ENCODE assay signal across 8 cellular contexts in genomic region chrX:132956421-132957210, GRCh38. TPM values are rescaled to one million over a fixed set of nuclear protein-coding genes. Genes with fewer than 3 reads are reported as not detected.
A peak's percentile ranks its signal among the peaks of the same experiment; 100 is the strongest.
DNase-seq lines count a peak whose midpoint lies in the region; ATAC-seq lines count a peak whose summit lies in the region.

No MANE protein-coding gene starts in this region.

- no peaks in the 10 kb centered on the region for H3K36me3 Mint-ChIP-seq in activated CD4-positive, alpha-beta memory T cell treated with anti-CD3 and anti-CD28 coated beads for 36 hours

- H3K4me3 Mint-ChIP-seq in activated CD4-positive, alpha-beta memory T cell treated with anti-CD3 and anti-CD28 coated beads for 36 hours, result peak overlapping the region; percentile 55

- no peaks in the 10 kb centered on the region for H3K9me3 Mint-ChIP-seq in activated CD4-positive, alpha-beta memory T cell treated with anti-CD3 and anti-CD28 coated beads for 36 hours

- peaks cover 4% of the 10 kb centered on the region for H3K4me1 ChIP-seq in right cardiac atrium (ENCODE audit: control insufficient read depth, insufficient read depth, low read length)

- no peak overlapping the region for H3K27ac ChIP-seq in right cardiac atrium (ENCODE audit: low read length)

- H3K4me1 Mint-ChIP-seq in activated CD4-positive, alpha-beta memory T cell treated with anti-CD3 and anti-CD28 coated beads for 36 hours (ENCODE audit: low read depth), result peaks cover 6% of the 10 kb centered on the region

- no peaks in the 10 kb centered on the region for H3K9me3 ChIP-seq in right cardiac atrium (ENCODE audit: control insufficient read depth, low read length)

- DNase-seq in H7 (peak; percentile 82), right cardiac atrium (peak; percentile 18 to 55 (median 51)), skeletal muscle cell (ENCODE audit: low read depth) (no peak), GM19240 (ENCODE audit: insufficient read length, low spot score) (no peak), NCI-H1694 treated with DMSO at 0.1 percent for 48 hours (lab: John Stamatoyannopoulos, UW) (no peak)
- DNase-seq in activated CD4-positive, alpha-beta memory T cell treated with anti-CD3 and anti-CD28 coated beads for 36 hours, result no peak

- ATAC-seq in right cardiac atrium (peak in 1 of 2 donors; percentile 38), HG03442 (IDR thresholded peaks at IDR 0.05; ENCODE audit: unreplicated experiment) (no peak), HG03571 (IDR thresholded peaks at IDR 0.05; ENCODE audit: unreplicated experiment) (no peak)

- H3K4me3 ChIP-seq in H7 (ENCODE audit: insufficient read depth, low read depth, low read length) (peak overlapping the region; percentile 72), right cardiac atrium (ENCODE audit: low read length) (peak overlapping the region; percentile 73), skeletal muscle cell (ENCODE audit: low read depth, low read length) (peak overlapping the region; percentile 46)

- POLR2A ChIA-PET in activated CD4-positive, alpha-beta memory T cell treated with anti-CD3 and anti-CD28 coated beads for 36 hours (lab: Charles Lee), result no interaction called here

- H3K27me3 ChIP-seq in H7 (ENCODE audit: control insufficient read depth, insufficient read depth, low read length), result peaks cover 63% of the 10 kb centered on the region
- no peaks in the 10 kb centered on the region for H3K27me3 ChIP-seq in right cardiac atrium (ENCODE audit: control insufficient read depth, insufficient read depth)

- no peak overlapping the region for H3K27ac Mint-ChIP-seq in activated CD4-positive, alpha-beta memory T cell treated with anti-CD3 and anti-CD28 coated beads for 36 hours

- under 1% methylated on average over 83 of the region's 83 CpGs for WGBS in right cardiac atrium

- no peaks in the 10 kb centered on the region for H3K36me3 ChIP-seq in H7 (replicated peaks; ENCODE audit: control insufficient read depth, insufficient read depth, low read length)

- CTCF ChIA-PET in activated CD4-positive, alpha-beta memory T cell treated with anti-CD3 and anti-CD28 coated beads for 36 hours (lab: Charles Lee), result interaction anchor here (1.6 kb wide), 1 partner anchor 8 kb away, joined by 3 read pairs; no protein-coding TSS in a partner anchor

- H3K27me3 Mint-ChIP-seq in activated CD4-positive, alpha-beta memory T cell treated with anti-CD3 and anti-CD28 coated beads for 36 hours, result peaks cover 33% of the 10 kb centered on the region

- intact Hi-C loops in activated CD4-positive, alpha-beta memory T cell treated with anti-CD3 and anti-CD28 coated beads for 36 hours (cut with micrococcal nuclease), result loop anchor here (10.0 kb wide), 1 partner anchor 212 kb away; no protein-coding TSS in a partner anchor
- intact Hi-C loops in right cardiac atrium (cut with DNase I), result no loop called here

RNA-seq across cellular contexts. Expression of gene HS6ST2, which starts 1.8 kb away (rescaled TPM):
- 6.8 and 9.3 TPM in 2 replicates for total RNA-seq in H7 (2014; rRNA removed; shearing (Covaris generic))
- under 1 TPM; 0.75 to 0.81 TPM for total RNA-seq in activated CD4-positive, alpha-beta memory T cell treated with anti-CD3 and anti-CD28 coated beads for 36 hours
- total RNA-seq in right cardiac atrium, result 1 to 10 TPM in 1 of 4 donors, under 1 TPM in 2, not detected in 1; 0.09 to 1.1 (median 0.14) TPM
- 0.23 TPM for polyA plus RNA-seq in right cardiac atrium

Comparison
In these comparisons a context has a peak if more than half of its experiments do, and no peak if none do; other contexts are left out.
1. DNase-seq: peak in H7 (single experiment) and right cardiac atrium (3 of 3); none in activated CD4-positive, alpha-beta memory T cell treated with anti-CD3 and anti-CD28 coated beads for 36 hours (single experiment), skeletal muscle cell (single experiment), GM19240 (single experiment) and NCI-H1694 treated with DMSO at 0.1 percent for 48 hours (single experiment).
2. Peak in every context shown above with its lines, with median percentiles within 50 percentile points of each other: H3K4me3 ChIP-seq.